9 cellular contexts compared by ENCODE assay signal in the genomic region with DNA sequence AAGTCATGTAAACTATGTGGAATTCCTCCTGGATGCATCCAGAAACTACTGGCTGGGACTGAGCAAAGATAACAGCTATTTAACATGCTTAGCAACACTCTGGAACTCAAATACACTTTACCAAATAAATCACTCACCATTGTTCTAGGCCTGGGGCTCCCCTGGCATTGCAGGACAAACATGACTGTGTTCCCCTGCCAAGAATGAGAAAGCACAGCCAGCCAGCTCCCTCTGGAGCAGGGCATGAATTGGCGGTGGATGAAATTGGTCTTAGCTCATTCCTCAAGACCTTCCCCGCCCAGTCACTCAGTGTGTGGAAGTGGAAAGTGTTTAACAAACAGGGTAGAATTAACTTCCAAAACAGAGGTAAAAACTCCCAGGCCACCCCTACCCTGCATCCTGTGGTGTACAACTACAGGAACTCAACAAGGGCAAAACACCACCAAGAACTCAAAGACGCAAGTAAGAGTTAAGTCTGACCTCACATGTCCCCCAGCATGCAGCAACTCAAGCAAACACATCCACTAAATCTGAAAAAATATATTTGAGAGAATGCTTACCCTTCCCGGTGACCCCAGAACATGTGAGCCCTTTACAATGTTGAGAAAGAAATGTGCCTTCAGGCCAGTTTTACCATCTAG. TPM values are rescaled to one million over a fixed set of nuclear protein-coding genes. Genes with fewer than 3 reads are reported as not detected.
DNase-seq lines count a peak whose midpoint lies in the region; ATAC-seq and TF ChIP-seq lines count a peak whose summit lies in the region.
"Had no signal": no experiment of that assay in that cellular context is flagged by ENCODE, and none has a peak within 500 bp of the region (broad histone marks: within the 10 kb centered on the region; RNA-seq: fewer than 3 reads in every experiment).

No MANE protein-coding gene starts in this region.

- no peak overlapping the region for H3K4me3 Mint-ChIP-seq in chondrocyte (ENCODE audit: unreplicated experiment)

- peaks cover 26% of the 10 kb centered on the region for H3K4me1 Mint-ChIP-seq in chondrocyte (ENCODE audit: low read depth)

- peaks cover 18% of the 10 kb centered on the region for H3K9me3 ChIP-seq in MG63
- H3K9me3 ChIP-seq in thoracic aorta = no peaks in the 10 kb centered on the region

- peak; percentile 35 for TF ChIP-seq CTCF in chondrocyte (IDR thresholded peaks at IDR 0.05)
- no peak for TF ChIP-seq CTCF in thoracic aorta (IDR thresholded peaks at IDR 0.05)

- peak overlapping the region; percentile 90 for H3K27ac Mint-ChIP-seq in chondrocyte (ENCODE audit: unreplicated experiment)

- peak overlapping the region in 1 of 2 donors; percentile 53 for H3K27ac ChIP-seq in thoracic aorta

- H3K4me3 ChIP-seq in MG63 (no peak overlapping the region), thoracic aorta (no peak overlapping the region)

- no peaks in the 10 kb centered on the region for H3K36me3 Mint-ChIP-seq in chondrocyte (ENCODE audit: low read depth)

- peaks cover 2% of the 10 kb centered on the region for H3K27me3 Mint-ChIP-seq in chondrocyte (ENCODE audit: low read depth)

- H3K27me3 ChIP-seq in MG63 = no peaks in the 10 kb centered on the region
- no peaks in the 10 kb centered on the region for H3K27me3 ChIP-seq in thoracic aorta (replicated peaks; ENCODE audit: insufficient read depth)

- peaks cover 0 to 11% of the 10 kb centered on the region in 2 donors for H3K4me1 ChIP-seq in thoracic aorta (ENCODE audit: control insufficient read depth in 1 of 2, low read depth in 2 of 2)

- DNase-seq in MG63 (peak; percentile 90), chondrocyte (ENCODE audit: low spot score) (peak; percentile 51), left lobe of liver (ENCODE audit: low spot score) (no peak), thoracic aorta (ENCODE audit: low spot score) (peak; percentile 7), NCI-H1048 (lab: John Stamatoyannopoulos, UW) (no peak), T-helper 9 cell (no peak), NCI-H187 treated with DMSO at 0.1 percent for 48 hours (lab: John Stamatoyannopoulos, UW) (no peak), NCI-H2227 (lab: John Stamatoyannopoulos, UW; ENCODE audit: unreplicated experiment) (no peak)
- DNase-seq: stimulated activated CD4-positive, alpha-beta T cell treated with anti-CD3 and anti-CD28 coated beads, Interleukin-12 subunit alpha, Interleukin-12 subunit beta, amount 100 ng/mL, for 4 hours had no signal

- ATAC-seq in left lobe of liver (peak; percentile 23), thoracic aorta (ENCODE audit: insufficient number of reproducible peaks, low FRiP score, low read depth) (peak; percentile 67)

- H3K36me3 ChIP-seq in MG63 = no peaks in the 10 kb centered on the region
- no peaks in the 10 kb centered on the region for H3K36me3 ChIP-seq in thoracic aorta

- H3K9me3 Mint-ChIP-seq in chondrocyte (ENCODE audit: low read depth) = peaks cover 18% of the 10 kb centered on the region

RNA-seq across cellular contexts. Expression of gene BDKRB2, which starts 58.4 kb away (rescaled TPM):
- total RNA-seq in MG63 (2014; rRNA removed; shearing (Covaris generic); ENCODE audit: low replicate concordance) = 8.0 and 8.8 TPM in 2 replicates
- total RNA-seq in chondrocyte (0.21 to 0.29 TPM (median 0.27 TPM) in 3 replicates), left lobe of liver (0.10 TPM), thoracic aorta (10 to 100 TPM in 1 of 2 donors, 1 to 10 TPM in 1; 2.6 to 14.3 TPM)

Comparison
In these comparisons a context has a peak if more than half of its experiments do, and no peak if none do; other contexts are left out.
1. DNase-seq: peak in MG63 (single experiment), chondrocyte (single experiment) and thoracic aorta (single experiment); none in left lobe of liver (single experiment), NCI-H1048 (single experiment), T-helper 9 cell (single experiment), NCI-H187 treated with DMSO at 0.1 percent for 48 hours (single experiment) and NCI-H2227 (single experiment).